In genomic region chrX:129905787-129906580, GRCh38 we compare ENCODE assay signal across 1 cellular context.
TF ChIP-seq lines count a peak whose summit lies in the region.

Gene UTP14A, plus strand, starts transcription at chrX:129906164. Its CDS starts 47 bp downstream, at chrX:129906211.

TF ChIP-seq in HepG2, 621 proteins besides CTCF, POLR2A, EP300 and RAD21 (continued from another document):
- TF ChIP-seq ZNF800 (CRISPR knock-in tag; IDR thresholded peaks at IDR 0.05) (0 out of 2 replicates have a peak, but pooled peaks have one; percentile 38), PATZ1 (CRISPR knock-in tag; IDR thresholded peaks at IDR 0.05) (peak; percentile 92), ETS1 (CRISPR knock-in tag; IDR thresholded peaks at IDR 0.05) (no peak; the same call in 1 of the 2 replicates), HDAC6 (IDR thresholded peaks at IDR 0.05; ENCODE audit: low read depth, low read length) (no peak), DR1 (CRISPR knock-in tag; IDR thresholded peaks at IDR 0.05) (0 out of 2 replicates have a peak, but pooled peaks have one; percentile 41), MXD1 (CRISPR knock-in tag; IDR thresholded peaks at IDR 0.05) (peak; percentile 43; the same call in 1 of the 2 replicates), TARDBP (CRISPR knock-in tag; IDR thresholded peaks at IDR 0.05) (peak; percentile 70; the same call in 1 of the 2 replicates), CHD4 (IDR thresholded peaks at IDR 0.05; ENCODE audit: borderline replicate concordance, low read length) (no peak), GATA4 (IDR thresholded peaks at IDR 0.05; ENCODE audit: borderline replicate concordance, low read depth) (no peak), POLR2G (IDR thresholded peaks at IDR 0.05; ENCODE audit: low read depth, low read length) (peak; percentile 80), ZNF639 (CRISPR knock-in tag; conservative IDR thresholded peaks at IDR 0.05) (0 out of 2 replicates have a peak, but pooled peaks have one; percentile 48), ASH2L (IDR thresholded peaks at IDR 0.05; ENCODE audit: insufficient read length, low read depth, low read length) (peak; percentile 37), TBL1XR1 (IDR thresholded peaks at IDR 0.05; ENCODE audit: borderline replicate concordance, low read length, partially characterized antibody) (no peak), BCL3 (CRISPR knock-in tag; IDR thresholded peaks at IDR 0.05) (0 out of 2 replicates have a peak, but pooled peaks have one; percentile 37), KDM5A (IDR thresholded peaks at IDR 0.05; ENCODE audit: borderline replicate concordance, low read length) (peak; percentile 79), RFX3 (CRISPR knock-in tag; IDR thresholded peaks at IDR 0.05) (no peak), ZBTB1 (CRISPR knock-in tag; IDR thresholded peaks at IDR 0.05; ENCODE audit: borderline replicate concordance) (no peak), ZHX2 (IDR thresholded peaks at IDR 0.05; ENCODE audit: low read depth) (peak; percentile 77; the same call in 1 of the 2 replicates), ZHX2 (CRISPR knock-in tag; IDR thresholded peaks at IDR 0.05; ENCODE audit: borderline replicate concordance) (no peak), SMC3 (IDR thresholded peaks at IDR 0.05; ENCODE audit: low read length) (no peak), ZNF703 (CRISPR knock-in tag; IDR thresholded peaks at IDR 0.05; ENCODE audit: borderline replicate concordance) (no peak), SRSF1 (optimal IDR thresholded peaks at IDR 0.05; ENCODE audit: low read depth, low read length) (peak; percentile 23), XRCC5 (optimal IDR thresholded peaks at IDR 0.05; ENCODE audit: low read length) (peak; percentile 43), CHCHD3 (CRISPR knock-in tag; IDR thresholded peaks at IDR 0.05) (0 out of 2 replicates have a peak, but pooled peaks have one; percentile 38), MEF2D (CRISPR knock-in tag; IDR thresholded peaks at IDR 0.05) (peak; percentile 34; the same call in 1 of the 2 replicates), ZNF280D (CRISPR knock-in tag; IDR thresholded peaks at IDR 0.05) (no peak)
- TF ChIP-seq, protein P1, sequence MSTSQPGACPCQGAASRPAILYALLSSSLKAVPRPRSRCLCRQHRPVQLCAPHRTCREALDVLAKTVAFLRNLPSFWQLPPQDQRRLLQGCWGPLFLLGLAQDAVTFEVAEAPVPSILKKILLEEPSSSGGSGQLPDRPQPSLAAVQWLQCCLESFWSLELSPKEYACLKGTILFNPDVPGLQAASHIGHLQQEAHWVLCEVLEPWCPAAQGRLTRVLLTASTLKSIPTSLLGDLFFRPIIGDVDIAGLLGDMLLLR (CRISPR knock-in tag; IDR thresholded peaks at IDR 0.05): peak; percentile 71; the same call in 1 of the 2 replicates
TF ChIP-seq in HepG2: peak in this region for 146.
